In the genomic region with DNA sequence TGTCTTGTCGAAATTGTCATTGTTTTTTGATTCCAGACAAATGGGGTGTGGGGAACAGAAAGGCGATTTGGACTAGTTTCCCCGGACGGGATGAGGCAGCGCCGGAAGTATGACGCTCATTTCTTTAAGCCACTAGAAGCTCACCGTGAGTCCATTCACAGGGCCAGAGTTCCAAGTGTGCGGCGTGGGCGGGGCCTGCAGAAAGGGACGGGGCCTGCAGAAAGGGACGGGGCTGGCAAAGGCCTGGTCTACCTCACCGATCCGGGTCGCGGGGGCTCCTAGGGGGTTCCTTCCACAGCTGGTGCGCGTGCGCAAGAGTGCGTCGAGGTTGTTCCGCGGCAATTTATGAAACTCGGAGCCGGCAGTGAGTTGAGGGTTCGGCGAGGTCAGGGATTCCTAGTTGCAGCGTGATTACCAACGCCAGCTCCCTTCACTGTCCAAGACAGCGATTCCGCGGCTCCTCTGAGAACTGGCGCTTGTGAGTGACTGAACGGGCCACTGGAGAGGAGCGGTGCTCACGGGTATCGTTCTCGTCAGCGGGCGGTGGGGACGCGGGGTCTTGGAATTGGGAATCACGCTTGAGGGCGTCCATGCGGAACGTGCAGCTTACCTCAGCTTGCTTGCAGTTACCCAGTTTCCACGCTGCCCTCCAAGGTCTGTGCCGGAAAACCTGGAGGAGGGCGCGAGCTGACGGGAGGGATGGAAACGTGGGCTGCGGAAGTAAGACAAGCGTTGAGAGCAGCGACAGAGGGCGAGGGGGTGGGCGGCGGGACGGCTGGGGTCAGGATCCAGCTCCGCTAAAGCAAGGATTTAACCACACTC, we compare ENCODE assay signal across 1 cellular context.
A peak's percentile ranks its signal among the peaks of the same experiment; 100 is the strongest.
TF ChIP-seq lines count a peak whose summit lies in the region.

A gene (plus strand): TSS at position 219 of the 822 bp plus-strand sequence. CDS start 5,847 bp downstream, outside the sequence.

TF ChIP-seq in K562, 482 proteins besides CTCF, POLR2A, EP300 and RAD21 (continued from another document and continues in another):
- TF ChIP-seq, protein P1, sequence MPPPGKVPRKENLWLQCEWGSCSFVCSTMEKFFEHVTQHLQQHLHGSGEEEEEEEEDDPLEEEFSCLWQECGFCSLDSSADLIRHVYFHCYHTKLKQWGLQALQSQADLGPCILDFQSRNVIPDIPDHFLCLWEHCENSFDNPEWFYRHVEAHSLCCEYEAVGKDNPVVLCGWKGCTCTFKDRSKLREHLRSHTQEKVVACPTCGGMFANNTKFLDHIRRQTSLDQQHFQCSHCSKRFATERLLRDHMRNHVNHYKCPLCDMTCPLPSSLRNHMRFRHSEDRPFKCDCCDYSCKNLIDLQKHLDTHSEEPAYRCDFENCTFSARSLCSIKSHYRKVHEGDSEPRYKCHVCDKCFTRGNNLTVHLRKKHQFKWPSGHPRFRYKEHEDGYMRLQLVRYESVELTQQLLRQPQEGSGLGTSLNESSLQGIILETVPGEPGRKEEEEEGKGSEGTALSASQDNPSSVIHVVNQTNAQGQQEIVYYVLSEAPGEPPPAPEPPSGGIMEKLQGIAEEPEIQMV (tag; conservative IDR thresholded peaks at IDR 0.05; ENCODE audit: low read depth): no peak
- TF ChIP-seq ZNF644 (tag; IDR thresholded peaks at IDR 0.05; ENCODE audit: low read depth) (no peak), FIP1L1 (IDR thresholded peaks at IDR 0.05; ENCODE audit: low read depth, low read length, poor library complexity, severe bottlenecking) (no peak), TEAD2 (tag; IDR thresholded peaks at IDR 0.05) (no peak), NFRKB (IDR thresholded peaks at IDR 0.05; ENCODE audit: low read depth) (no peak), KLF13 (tag; IDR thresholded peaks at IDR 0.05; ENCODE audit: borderline replicate concordance, low read depth) (0 out of 2 replicates have a peak, but pooled peaks have one; percentile 35), SAP30 (IDR thresholded peaks at IDR 0.05; ENCODE audit: borderline replicate concordance, insufficient read depth, low read depth, low read length, poor library complexity, severe bottlenecking) (peak; percentile 69), RBM15 (IDR thresholded peaks at IDR 0.05; ENCODE audit: insufficient read depth, low read length) (no peak), MYNN (IDR thresholded peaks at IDR 0.05) (no peak), MYNN (CRISPR knock-in tag; IDR thresholded peaks at IDR 0.05) (no peak), TARDBP (IDR thresholded peaks at IDR 0.05) (no peak), FOXA3 (CRISPR knock-in tag; conservative IDR thresholded peaks at IDR 0.05 in 1 of 2, IDR thresholded peaks at IDR 0.05 in 1 of 2) (no peak), FOXK1 (CRISPR knock-in tag; IDR thresholded peaks at IDR 0.05; ENCODE audit: borderline replicate concordance) (no peak), BACH1 (tag; IDR thresholded peaks at IDR 0.05) (peak; percentile 56; the same call in 1 of the 2 replicates), KLF6 (CRISPR knock-in tag; IDR thresholded peaks at IDR 0.05; ENCODE audit: borderline replicate concordance) (no peak), NONO (IDR thresholded peaks at IDR 0.05; ENCODE audit: low read depth in 2 of 2, low read length in 1 of 2) (no peak), SRF (CRISPR knock-in tag; IDR thresholded peaks at IDR 0.05) (0 out of 4 replicates have a peak, but pooled peaks of 1 of the 2 experiments have one; percentile 36), PHTF2 (CRISPR knock-in tag; IDR thresholded peaks at IDR 0.05) (no peak), ZBTB17 (CRISPR knock-in tag; IDR thresholded peaks at IDR 0.05) (no peak), DIDO1 (tag; IDR thresholded peaks at IDR 0.05; ENCODE audit: low read depth) (no peak), XRCC5 (IDR thresholded peaks at IDR 0.05; ENCODE audit: low read depth, low read length) (peak; percentile 16; the same call in 1 of the 2 replicates), ZNF717 (CRISPR knock-in tag; IDR thresholded peaks at IDR 0.05) (no peak), ZBTB7A (IDR thresholded peaks at IDR 0.05; ENCODE audit: borderline replicate concordance, control insufficient read depth, low read depth, low read length) (peak; percentile 96), MTA1 (IDR thresholded peaks at IDR 0.05; ENCODE audit: borderline replicate concordance) (no peak), ZNF140 (CRISPR knock-in tag; IDR thresholded peaks at IDR 0.05) (no peak), TCFL5 (CRISPR knock-in tag; conservative IDR thresholded peaks at IDR 0.05) (no peak), TBL1XR1 (IDR thresholded peaks at IDR 0.05; ENCODE audit: low read length in 2 of 2) (no peak)
- TF ChIP-seq, protein P2, sequence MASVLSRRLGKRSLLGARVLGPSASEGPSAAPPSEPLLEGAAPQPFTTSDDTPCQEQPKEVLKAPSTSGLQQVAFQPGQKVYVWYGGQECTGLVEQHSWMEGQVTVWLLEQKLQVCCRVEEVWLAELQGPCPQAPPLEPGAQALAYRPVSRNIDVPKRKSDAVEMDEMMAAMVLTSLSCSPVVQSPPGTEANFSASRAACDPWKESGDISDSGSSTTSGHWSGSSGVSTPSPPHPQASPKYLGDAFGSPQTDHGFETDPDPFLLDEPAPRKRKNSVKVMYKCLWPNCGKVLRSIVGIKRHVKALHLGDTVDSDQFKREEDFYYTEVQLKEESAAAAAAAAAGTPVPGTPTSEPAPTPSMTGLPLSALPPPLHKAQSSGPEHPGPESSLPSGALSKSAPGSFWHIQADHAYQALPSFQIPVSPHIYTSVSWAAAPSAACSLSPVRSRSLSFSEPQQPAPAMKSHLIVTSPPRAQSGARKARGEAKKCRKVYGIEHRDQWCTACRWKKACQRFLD (CRISPR knock-in tag; IDR thresholded peaks at IDR 0.05): no peak
- TF ChIP-seq, protein P3, sequence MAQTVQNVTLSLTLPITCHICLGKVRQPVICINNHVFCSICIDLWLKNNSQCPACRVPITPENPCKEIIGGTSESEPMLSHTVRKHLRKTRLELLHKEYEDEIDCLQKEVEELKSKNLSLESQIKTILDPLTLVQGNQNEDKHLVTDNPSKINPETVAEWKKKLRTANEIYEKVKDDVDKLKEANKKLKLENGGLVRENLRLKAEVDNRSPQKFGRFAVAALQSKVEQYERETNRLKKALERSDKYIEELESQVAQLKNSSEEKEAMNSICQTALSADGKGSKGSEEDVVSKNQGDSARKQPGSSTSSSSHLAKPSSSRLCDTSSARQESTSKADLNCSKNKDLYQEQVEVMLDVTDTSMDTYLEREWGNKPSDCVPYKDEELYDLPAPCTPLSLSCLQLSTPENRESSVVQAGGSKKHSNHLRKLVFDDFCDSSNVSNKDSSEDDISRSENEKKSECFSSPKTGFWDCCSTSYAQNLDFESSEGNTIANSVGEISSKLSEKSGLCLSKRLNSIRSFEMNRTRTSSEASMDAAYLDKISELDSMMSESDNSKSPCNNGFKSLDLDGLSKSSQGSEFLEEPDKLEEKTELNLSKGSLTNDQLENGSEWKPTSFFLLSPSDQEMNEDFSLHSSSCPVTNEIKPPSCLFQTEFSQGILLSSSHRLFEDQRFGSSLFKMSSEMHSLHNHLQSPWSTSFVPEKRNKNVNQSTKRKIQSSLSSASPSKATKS (CRISPR knock-in tag; IDR thresholded peaks at IDR 0.05): no peak
- TF ChIP-seq, protein P4, sequence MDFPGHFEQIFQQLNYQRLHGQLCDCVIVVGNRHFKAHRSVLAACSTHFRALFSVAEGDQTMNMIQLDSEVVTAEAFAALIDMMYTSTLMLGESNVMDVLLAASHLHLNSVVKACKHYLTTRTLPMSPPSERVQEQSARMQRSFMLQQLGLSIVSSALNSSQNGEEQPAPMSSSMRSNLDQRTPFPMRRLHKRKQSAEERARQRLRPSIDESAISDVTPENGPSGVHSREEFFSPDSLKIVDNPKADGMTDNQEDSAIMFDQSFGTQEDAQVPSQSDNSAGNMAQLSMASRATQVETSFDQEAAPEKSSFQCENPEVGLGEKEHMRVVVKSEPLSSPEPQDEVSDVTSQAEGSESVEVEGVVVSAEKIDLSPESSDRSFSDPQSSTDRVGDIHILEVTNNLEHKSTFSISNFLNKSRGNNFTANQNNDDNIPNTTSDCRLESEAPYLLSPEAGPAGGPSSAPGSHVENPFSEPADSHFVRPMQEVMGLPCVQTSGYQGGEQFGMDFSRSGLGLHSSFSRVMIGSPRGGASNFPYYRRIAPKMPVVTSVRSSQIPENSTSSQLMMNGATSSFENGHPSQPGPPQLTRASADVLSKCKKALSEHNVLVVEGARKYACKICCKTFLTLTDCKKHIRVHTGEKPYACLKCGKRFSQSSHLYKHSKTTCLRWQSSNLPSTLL (IDR thresholded peaks at IDR 0.05): no peak
- TF ChIP-seq, protein P5, sequence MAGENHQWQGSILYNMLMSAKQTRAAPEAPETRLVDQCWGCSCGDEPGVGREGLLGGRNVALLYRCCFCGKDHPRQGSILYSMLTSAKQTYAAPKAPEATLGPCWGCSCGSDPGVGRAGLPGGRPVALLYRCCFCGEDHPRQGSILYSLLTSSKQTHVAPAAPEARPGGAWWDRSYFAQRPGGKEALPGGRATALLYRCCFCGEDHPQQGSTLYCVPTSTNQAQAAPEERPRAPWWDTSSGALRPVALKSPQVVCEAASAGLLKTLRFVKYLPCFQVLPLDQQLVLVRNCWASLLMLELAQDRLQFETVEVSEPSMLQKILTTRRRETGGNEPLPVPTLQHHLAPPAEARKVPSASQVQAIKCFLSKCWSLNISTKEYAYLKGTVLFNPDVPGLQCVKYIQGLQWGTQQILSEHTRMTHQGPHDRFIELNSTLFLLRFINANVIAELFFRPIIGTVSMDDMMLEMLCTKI (IDR thresholded peaks at IDR 0.05; ENCODE audit: partially characterized antibody): no peak
- TF ChIP-seq, protein P6, sequence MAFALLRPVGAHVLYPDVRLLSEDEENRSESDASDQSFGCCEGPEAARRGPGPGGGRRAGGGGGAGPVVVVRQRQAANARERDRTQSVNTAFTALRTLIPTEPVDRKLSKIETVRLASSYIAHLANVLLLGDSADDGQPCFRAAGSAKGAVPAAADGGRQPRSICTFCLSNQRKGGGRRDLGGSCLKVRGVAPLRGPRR (CRISPR knock-in tag; IDR thresholded peaks at IDR 0.05): no peak
- TF ChIP-seq, protein P7, sequence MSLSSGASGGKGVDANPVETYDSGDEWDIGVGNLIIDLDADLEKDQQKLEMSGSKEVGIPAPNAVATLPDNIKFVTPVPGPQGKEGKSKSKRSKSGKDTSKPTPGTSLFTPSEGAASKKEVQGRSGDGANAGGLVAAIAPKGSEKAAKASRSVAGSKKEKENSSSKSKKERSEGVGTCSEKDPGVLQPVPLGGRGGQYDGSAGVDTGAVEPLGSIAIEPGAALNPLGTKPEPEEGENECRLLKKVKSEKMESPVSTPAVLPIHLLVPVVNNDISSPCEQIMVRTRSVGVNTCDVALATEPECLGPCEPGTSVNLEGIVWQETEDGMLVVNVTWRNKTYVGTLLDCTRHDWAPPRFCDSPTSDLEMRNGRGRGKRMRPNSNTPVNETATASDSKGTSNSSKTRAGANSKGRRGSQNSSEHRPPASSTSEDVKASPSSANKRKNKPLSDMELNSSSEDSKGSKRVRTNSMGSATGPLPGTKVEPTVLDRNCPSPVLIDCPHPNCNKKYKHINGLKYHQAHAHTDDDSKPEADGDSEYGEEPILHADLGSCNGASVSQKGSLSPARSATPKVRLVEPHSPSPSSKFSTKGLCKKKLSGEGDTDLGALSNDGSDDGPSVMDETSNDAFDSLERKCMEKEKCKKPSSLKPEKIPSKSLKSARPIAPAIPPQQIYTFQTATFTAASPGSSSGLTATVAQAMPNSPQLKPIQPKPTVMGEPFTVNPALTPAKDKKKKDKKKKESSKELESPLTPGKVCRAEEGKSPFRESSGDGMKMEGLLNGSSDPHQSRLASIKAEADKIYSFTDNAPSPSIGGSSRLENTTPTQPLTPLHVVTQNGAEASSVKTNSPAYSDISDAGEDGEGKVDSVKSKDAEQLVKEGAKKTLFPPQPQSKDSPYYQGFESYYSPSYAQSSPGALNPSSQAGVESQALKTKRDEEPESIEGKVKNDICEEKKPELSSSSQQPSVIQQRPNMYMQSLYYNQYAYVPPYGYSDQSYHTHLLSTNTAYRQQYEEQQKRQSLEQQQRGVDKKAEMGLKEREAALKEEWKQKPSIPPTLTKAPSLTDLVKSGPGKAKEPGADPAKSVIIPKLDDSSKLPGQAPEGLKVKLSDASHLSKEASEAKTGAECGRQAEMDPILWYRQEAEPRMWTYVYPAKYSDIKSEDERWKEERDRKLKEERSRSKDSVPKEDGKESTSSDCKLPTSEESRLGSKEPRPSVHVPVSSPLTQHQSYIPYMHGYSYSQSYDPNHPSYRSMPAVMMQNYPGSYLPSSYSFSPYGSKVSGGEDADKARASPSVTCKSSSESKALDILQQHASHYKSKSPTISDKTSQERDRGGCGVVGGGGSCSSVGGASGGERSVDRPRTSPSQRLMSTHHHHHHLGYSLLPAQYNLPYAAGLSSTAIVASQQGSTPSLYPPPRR (CRISPR knock-in tag; IDR thresholded peaks at IDR 0.05; ENCODE audit: borderline replicate concordance): no peak
- TF ChIP-seq, protein P8, sequence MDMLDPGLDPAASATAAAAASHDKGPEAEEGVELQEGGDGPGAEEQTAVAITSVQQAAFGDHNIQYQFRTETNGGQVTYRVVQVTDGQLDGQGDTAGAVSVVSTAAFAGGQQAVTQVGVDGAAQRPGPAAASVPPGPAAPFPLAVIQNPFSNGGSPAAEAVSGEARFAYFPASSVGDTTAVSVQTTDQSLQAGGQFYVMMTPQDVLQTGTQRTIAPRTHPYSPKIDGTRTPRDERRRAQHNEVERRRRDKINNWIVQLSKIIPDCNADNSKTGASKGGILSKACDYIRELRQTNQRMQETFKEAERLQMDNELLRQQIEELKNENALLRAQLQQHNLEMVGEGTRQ (CRISPR knock-in tag; IDR thresholded peaks at IDR 0.05): no peak
- TF ChIP-seq, protein P9, sequence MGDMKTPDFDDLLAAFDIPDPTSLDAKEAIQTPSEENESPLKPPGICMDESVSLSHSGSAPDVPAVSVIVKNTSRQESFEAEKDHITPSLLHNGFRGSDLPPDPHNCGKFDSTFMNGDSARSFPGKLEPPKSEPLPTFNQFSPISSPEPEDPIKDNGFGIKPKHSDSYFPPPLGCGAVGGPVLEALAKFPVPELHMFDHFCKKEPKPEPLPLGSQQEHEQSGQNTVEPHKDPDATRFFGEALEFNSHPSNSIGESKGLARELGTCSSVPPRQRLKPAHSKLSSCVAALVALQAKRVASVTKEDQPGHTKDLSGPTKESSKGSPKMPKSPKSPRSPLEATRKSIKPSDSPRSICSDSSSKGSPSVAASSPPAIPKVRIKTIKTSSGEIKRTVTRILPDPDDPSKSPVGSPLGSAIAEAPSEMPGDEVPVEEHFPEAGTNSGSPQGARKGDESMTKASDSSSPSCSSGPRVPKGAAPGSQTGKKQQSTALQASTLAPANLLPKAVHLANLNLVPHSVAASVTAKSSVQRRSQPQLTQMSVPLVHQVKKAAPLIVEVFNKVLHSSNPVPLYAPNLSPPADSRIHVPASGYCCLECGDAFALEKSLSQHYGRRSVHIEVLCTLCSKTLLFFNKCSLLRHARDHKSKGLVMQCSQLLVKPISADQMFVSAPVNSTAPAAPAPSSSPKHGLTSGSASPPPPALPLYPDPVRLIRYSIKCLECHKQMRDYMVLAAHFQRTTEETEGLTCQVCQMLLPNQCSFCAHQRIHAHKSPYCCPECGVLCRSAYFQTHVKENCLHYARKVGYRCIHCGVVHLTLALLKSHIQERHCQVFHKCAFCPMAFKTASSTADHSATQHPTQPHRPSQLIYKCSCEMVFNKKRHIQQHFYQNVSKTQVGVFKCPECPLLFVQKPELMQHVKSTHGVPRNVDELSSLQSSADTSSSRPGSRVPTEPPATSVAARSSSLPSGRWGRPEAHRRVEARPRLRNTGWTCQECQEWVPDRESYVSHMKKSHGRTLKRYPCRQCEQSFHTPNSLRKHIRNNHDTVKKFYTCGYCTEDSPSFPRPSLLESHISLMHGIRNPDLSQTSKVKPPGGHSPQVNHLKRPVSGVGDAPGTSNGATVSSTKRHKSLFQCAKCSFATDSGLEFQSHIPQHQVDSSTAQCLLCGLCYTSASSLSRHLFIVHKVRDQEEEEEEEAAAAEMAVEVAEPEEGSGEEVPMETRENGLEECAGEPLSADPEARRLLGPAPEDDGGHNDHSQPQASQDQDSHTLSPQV (IDR thresholded peaks at IDR 0.05): no peak
